ENCODE assay signal across 1 cellular context in genomic region chr3:4729061-4729973, GRCh38.
TF ChIP-seq lines count a peak whose summit lies in the region.

No MANE protein-coding gene starts in this region.

TF ChIP-seq in K562, 482 proteins besides CTCF, POLR2A, EP300 and RAD21 (continued from another document):
- no peak for TF ChIP-seq CEBPG (CRISPR knock-in tag; IDR thresholded peaks at IDR 0.05)
- peak in 1 of 2 experiments; percentile 31; a peak in 1 of 4 replicates for TF ChIP-seq CEBPG (tag; conservative IDR thresholded peaks at IDR 0.05 in 1 of 2, IDR thresholded peaks at IDR 0.05 in 1 of 2)
- no peak for TF ChIP-seq XRCC5 (IDR thresholded peaks at IDR 0.05; ENCODE audit: low read depth, low read length)
- 0 out of 2 replicates have a peak, but pooled peaks have one; percentile 25 for TF ChIP-seq HDAC2 (IDR thresholded peaks at IDR 0.05)
- TF ChIP-seq KDM1A (IDR thresholded peaks at IDR 0.05), result peak; percentile 32 to 59; a peak in 2 of 4 replicates
- peak; percentile 80 for TF ChIP-seq RBM25 (IDR thresholded peaks at IDR 0.05; ENCODE audit: low read depth, low read length, severe bottlenecking)
- no peak for TF ChIP-seq ZC3H8 (IDR thresholded peaks at IDR 0.05)
- TF ChIP-seq BCOR (IDR thresholded peaks at IDR 0.05), result 0 out of 2 replicates have a peak, but pooled peaks have one; percentile 66
- 0 out of 2 replicates have a peak, but pooled peaks have one; percentile 27 for TF ChIP-seq E2F5 (CRISPR knock-in tag; IDR thresholded peaks at IDR 0.05)
- TF ChIP-seq L3MBTL2 (IDR thresholded peaks at IDR 0.05), result peak; percentile 80
- TF ChIP-seq MGA (IDR thresholded peaks at IDR 0.05), result peak; percentile 71
- no peak for TF ChIP-seq HDAC8 (tag; IDR thresholded peaks at IDR 0.05)
- peak; percentile 34; the same call in 1 of the 2 replicates for TF ChIP-seq BHLHE40 (IDR thresholded peaks at IDR 0.05; ENCODE audit: low read length)
- TF ChIP-seq CEBPB (tag; IDR thresholded peaks at IDR 0.05), result peak; percentile 47; the same call in 1 of the 2 replicates
- TF ChIP-seq NR2C2 (CRISPR knock-in tag; IDR thresholded peaks at IDR 0.05), result no peak
- TF ChIP-seq NR2C2 (tag; IDR thresholded peaks at IDR 0.05), result peak; percentile 65
- TF ChIP-seq ZNF592 (IDR thresholded peaks at IDR 0.05), result peak; percentile 46; the same call in 1 of the 2 replicates
- 0 out of 2 replicates have a peak, but pooled peaks have one; percentile 13 for TF ChIP-seq ZBTB33 (CRISPR knock-in tag; IDR thresholded peaks at IDR 0.05)
TF ChIP-seq in K562: peak in this region for 17.
